ENCODE assay signal across 1 cellular context in the genomic region with DNA sequence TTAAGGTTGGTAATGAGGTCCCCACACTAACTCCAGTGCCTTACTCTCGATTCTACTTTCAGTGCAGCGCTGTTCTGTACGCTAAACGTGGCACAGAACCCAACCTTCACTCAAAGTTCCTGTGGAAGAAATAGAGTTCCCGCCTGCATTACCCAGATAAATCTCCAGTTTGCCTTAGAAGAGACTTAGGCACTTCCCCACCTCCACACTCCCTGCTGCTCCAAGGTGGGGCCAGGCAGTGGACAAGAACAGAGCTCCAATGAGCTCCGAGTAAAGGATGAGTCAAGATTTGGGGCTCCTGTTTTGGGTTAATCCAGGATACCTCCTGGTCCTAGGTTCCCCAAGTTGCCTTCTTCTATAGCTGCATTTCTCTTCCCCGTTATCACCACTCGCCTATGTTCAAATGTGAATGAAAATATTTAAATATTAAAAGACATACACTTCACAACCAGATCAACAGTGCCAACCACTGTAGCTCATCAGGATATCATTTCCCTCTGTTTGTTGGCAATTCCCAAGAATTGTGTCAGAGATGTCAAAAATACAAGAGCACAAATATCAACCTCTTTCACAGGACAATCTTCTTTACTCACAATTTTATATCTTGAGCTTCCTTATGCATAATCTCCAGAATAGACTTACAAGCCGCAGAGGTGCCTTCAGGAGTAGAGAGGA.
TF ChIP-seq lines count a peak whose summit lies in the region.

No MANE protein-coding gene starts in this region.

TF ChIP-seq in IMR-90, 13 proteins besides CTCF, POLR2A, EP300 and RAD21:
- no peak for TF ChIP-seq NFE2L2 (IDR thresholded peaks at IDR 0.05; ENCODE audit: low read depth, low read length)
- TF ChIP-seq, protein P1, sequence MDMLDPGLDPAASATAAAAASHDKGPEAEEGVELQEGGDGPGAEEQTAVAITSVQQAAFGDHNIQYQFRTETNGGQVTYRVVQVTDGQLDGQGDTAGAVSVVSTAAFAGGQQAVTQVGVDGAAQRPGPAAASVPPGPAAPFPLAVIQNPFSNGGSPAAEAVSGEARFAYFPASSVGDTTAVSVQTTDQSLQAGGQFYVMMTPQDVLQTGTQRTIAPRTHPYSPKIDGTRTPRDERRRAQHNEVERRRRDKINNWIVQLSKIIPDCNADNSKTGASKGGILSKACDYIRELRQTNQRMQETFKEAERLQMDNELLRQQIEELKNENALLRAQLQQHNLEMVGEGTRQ (IDR thresholded peaks at IDR 0.05; ENCODE audit: low read depth, low read length) = no peak
TF ChIP-seq in IMR-90: peak in this region for 0.
